ENCODE assay signal across 8 cellular contexts in the genomic region with DNA sequence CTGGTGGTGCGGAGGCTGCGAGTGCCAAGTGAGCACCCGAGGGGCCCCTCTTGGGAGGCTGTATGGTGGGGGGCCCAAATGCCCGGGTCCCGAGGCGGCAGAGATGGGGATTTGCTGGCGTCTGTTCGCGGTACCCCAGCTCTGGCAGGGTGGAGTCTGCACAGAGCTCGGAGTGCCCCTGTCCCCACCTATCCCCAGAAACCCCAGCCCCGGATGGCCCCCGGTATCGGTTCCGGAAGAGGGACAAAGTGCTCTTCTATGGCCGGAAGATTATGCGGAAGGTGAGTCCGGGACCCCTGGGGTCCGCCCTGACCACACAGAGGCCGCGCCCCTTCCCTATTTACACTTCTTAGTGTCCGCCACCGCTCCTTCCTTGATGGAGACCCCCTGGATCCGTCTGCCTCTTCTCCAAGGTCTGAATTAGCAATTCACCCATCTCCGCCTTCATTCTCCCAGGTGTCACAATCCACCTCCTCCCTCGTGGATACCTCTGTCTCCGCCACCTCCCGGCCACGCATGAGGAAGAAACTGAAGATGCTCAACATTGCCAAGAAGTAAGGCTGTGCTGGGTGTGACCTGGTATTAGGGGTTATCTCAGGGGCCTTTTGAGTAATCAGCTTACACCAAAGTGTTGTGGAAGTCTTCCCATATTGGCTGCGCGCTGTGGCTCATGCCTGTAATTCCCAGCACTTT. TPM values are rescaled to one million over a fixed set of nuclear protein-coding genes. Genes with fewer than 3 reads are reported as not detected.
DNase-seq lines count a peak whose midpoint lies in the region; TF ChIP-seq lines count a peak whose summit lies in the region.

No MANE protein-coding gene starts in this region.

- H3K9ac ChIP-seq in adipocyte (ENCODE audit: low read length), result peak overlapping the region; percentile 96

- CTCF ChIA-PET in AG04450 (lab: Charles Lee), result interaction anchor here (0.7 kb wide), 1 partner anchor 182 kb away, joined by 3 read pairs; no protein-coding TSS in a partner anchor
- CTCF ChIA-PET in HEK293 (lab: Yijun Ruan, JAX), result no interaction called here

- H3K4me3 ChIP-seq in AG04450 (ENCODE audit: low read depth, low read length) (peak overlapping the region; percentile 99), HEK293 (ENCODE audit: low read depth, low read length) (peak overlapping the region; percentile 82), adipocyte (ENCODE audit: low read length) (peak overlapping the region; percentile 97), tibial nerve (peak overlapping the region; percentile 64 to 92 (median 82))

- H3K27me3 ChIP-seq in AG04450 (ENCODE audit: control insufficient read depth, insufficient read depth, low read length), result no peaks in the 10 kb centered on the region
- H3K27me3 ChIP-seq in adipocyte (replicated peaks; ENCODE audit: control insufficient read depth, insufficient read depth, low read length), result no peaks in the 10 kb centered on the region
- H3K27me3 ChIP-seq in layer of hippocampus (ENCODE audit: control insufficient read depth, insufficient read depth, low read length), result no peaks in the 10 kb centered on the region
- no peaks in the 10 kb centered on the region for H3K27me3 ChIP-seq in tibial nerve

- no peak for TF ChIP-seq EP300 in tibial nerve (IDR thresholded peaks at IDR 0.05)

- H3K4me1 ChIP-seq in HEK293 (ENCODE audit: control insufficient read depth, insufficient read depth, low read length) (no peaks in the 10 kb centered on the region), adipocyte (ENCODE audit: control insufficient read depth, insufficient read depth, low read length) (peaks cover 10% of the 10 kb centered on the region), tibial nerve (peaks cover 0 to 18% (median 7%) of the 10 kb centered on the region in 4 donors)

- H3K36me3 ChIP-seq in HEK293 (ENCODE audit: control insufficient read depth in 2 of 2, insufficient read depth in 1 of 2, low read length in 2 of 2) (peaks cover 0 to 21% of the 10 kb centered on the region in 2 experiments; a peak in 1 of 3 replicates), adipocyte (ENCODE audit: control insufficient read depth, insufficient read depth, low read length, severe bottlenecking) (peaks cover 23% of the 10 kb centered on the region), tibial nerve (peaks cover 0 to 59% (median 19%) of the 10 kb centered on the region in 3 donors)

- DNase-seq in AG04450 (ENCODE audit: low read depth, low spot score), result no peak
- DNase-seq in adipocyte (ENCODE audit: low read depth), result no peak
- DNase-seq in tibial nerve (ENCODE audit: low spot score in 2 of 2), result no peak
- no peak for DNase-seq in NCI-H524 (lab: John Stamatoyannopoulos, UW)
- DNase-seq in NCI-H1436 (lab: John Stamatoyannopoulos, UW), result no peak
- no peak for DNase-seq in GM19238 (ENCODE audit: insufficient read length, low spot score)

- POLR2A ChIA-PET in AG04450 (lab: Yijun Ruan, JAX) (interaction anchor here (0.6 to 2.4 kb wide), 2 partner anchors 14 to 1552 kb away, joined by 3 to 9 read pairs; a partner anchor contains a TSS), HEK293 (lab: Yijun Ruan, JAX) (interaction anchor here (0.8 to 3.4 kb wide), 4 partner anchors 8 to 32 kb away, joined by 4 to 27 read pairs (median 4); a partner anchor contains a TSS)

- 25 to 26% methylated on average over 19 to 26 of the region's 30 CpGs for WGBS in tibial nerve, 2 donors

- TF ChIP-seq CTCF in AG04450 (IDR thresholded peaks at IDR 0.05; ENCODE audit: low read depth, low read length) (no peak), HEK293 (tag by site-specific recombination; IDR thresholded peaks at IDR 0.05) (no peak), tibial nerve (IDR thresholded peaks at IDR 0.05) (no peak)

- no peak for TF ChIP-seq POLR2A in tibial nerve (IDR thresholded peaks at IDR 0.05)

- H3K9me3 ChIP-seq in AG04450 (ENCODE audit: control insufficient read depth, insufficient read depth, low read length), result peaks cover 12% of the 10 kb centered on the region; the same call in 1 of the 2 replicates
- no peaks in the 10 kb centered on the region for H3K9me3 ChIP-seq in HEK293 (ENCODE audit: control insufficient read depth, insufficient read depth, low read depth, low read length)
- no peaks in the 10 kb centered on the region for H3K9me3 ChIP-seq in adipocyte (ENCODE audit: control insufficient read depth, low read length)
- no peaks in the 10 kb centered on the region for H3K9me3 ChIP-seq in tibial nerve

- H3K27ac ChIP-seq in AG04450 (ENCODE audit: low read depth, low read length) (no peak overlapping the region), HEK293 (ENCODE audit: extremely low read depth, low read depth, low read length) (no peak overlapping the region; the same call in 1 of the 2 replicates), layer of hippocampus (ENCODE audit: low read depth, low read length) (peak overlapping the region; percentile 98), tibial nerve (peak overlapping the region; percentile 80 to 98 (median 92))

TF ChIP-seq in HEK293, 187 proteins besides CTCF, POLR2A, EP300 and RAD21 (continues in another document):
- TF ChIP-seq, protein P1, sequence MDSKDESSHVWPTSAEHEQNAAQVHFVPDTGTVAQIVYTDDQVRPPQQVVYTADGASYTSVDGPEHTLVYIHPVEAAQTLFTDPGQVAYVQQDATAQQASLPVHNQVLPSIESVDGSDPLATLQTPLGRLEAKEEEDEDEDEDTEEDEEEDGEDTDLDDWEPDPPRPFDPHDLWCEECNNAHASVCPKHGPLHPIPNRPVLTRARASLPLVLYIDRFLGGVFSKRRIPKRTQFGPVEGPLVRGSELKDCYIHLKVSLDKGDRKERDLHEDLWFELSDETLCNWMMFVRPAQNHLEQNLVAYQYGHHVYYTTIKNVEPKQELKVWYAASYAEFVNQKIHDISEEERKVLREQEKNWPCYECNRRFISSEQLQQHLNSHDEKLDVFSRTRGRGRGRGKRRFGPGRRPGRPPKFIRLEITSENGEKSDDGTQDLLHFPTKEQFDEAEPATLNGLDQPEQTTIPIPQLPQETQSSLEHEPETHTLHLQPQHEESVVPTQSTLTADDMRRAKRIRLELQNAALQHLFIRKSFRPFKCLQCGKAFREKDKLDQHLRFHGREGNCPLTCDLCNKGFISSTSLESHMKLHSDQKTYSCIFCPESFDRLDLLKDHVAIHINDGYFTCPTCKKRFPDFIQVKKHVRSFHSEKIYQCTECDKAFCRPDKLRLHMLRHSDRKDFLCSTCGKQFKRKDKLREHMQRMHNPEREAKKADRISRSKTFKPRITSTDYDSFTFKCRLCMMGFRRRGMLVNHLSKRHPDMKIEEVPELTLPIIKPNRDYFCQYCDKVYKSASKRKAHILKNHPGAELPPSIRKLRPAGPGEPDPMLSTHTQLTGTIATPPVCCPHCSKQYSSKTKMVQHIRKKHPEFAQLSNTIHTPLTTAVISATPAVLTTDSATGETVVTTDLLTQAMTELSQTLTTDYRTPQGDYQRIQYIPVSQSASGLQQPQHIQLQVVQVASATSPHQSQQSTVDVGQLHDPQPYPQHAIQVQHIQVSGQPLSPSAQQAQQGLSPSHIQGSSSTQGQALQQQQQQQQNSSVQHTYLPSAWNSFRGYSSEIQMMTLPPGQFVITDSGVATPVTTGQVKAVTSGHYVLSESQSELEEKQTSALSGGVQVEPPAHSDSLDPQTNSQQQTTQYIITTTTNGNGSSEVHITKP (tag by site-specific recombination; IDR thresholded peaks at IDR 0.05), result no peak
- no peak for TF ChIP-seq ZNF571 (tag by site-specific recombination; IDR thresholded peaks at IDR 0.05)
- no peak for TF ChIP-seq ZNF416 (tag by site-specific recombination; IDR thresholded peaks at IDR 0.05)
- TF ChIP-seq GLIS1 (tag by site-specific recombination; IDR thresholded peaks at IDR 0.05), result no peak
- TF ChIP-seq ZEB2 (tag by site-specific recombination; IDR thresholded peaks at IDR 0.05), result no peak
- no peak for TF ChIP-seq ZBTB20 (tag by site-specific recombination; IDR thresholded peaks at IDR 0.05)
- no peak for TF ChIP-seq ZNF366 (tag by site-specific recombination; conservative IDR thresholded peaks at IDR 0.05)
- TF ChIP-seq KLF8 (tag by site-specific recombination; IDR thresholded peaks at IDR 0.05), result no peak
- no peak for TF ChIP-seq ZNF354C (tag by site-specific recombination; IDR thresholded peaks at IDR 0.05; ENCODE audit: borderline replicate concordance, low read depth)
- no peak for TF ChIP-seq ZNF837 (tag by site-specific recombination; IDR thresholded peaks at IDR 0.05)
- no peak for TF ChIP-seq ZNF548 (tag by site-specific recombination; IDR thresholded peaks at IDR 0.05)
- TF ChIP-seq, protein P2, sequence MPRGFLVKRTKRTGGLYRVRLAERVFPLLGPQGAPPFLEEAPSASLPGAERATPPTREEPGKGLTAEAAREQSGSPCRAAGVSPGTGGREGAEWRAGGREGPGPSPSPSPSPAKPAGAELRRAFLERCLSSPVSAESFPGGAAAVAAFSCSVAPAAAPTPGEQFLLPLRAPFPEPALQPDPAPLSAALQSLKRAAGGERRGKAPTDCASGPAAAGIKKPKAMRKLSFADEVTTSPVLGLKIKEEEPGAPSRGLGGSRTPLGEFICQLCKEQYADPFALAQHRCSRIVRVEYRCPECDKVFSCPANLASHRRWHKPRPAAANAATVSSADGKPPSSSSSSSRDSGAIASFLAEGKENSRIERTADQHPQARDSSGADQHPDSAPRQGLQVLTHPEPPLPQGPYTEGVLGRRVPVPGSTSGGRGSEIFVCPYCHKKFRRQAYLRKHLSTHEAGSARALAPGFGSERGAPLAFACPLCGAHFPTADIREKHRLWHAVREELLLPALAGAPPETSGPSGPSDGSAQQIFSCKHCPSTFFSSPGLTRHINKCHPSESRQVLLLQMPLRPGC (tag by site-specific recombination; IDR thresholded peaks at IDR 0.05), result no peak
- no peak for TF ChIP-seq ZXDB (tag by site-specific recombination; IDR thresholded peaks at IDR 0.05)
- TF ChIP-seq ZNF23 (tag by site-specific recombination; IDR thresholded peaks at IDR 0.05; ENCODE audit: borderline replicate concordance), result no peak

RNA-seq across cellular contexts. Expression of a gene that starts 0.6 kb away (rescaled TPM):
- 17.0 and 19.8 TPM in 2 replicates for polyA plus RNA-seq in AG04450 (2011; rRNA removed)
- 27.3 and 28.4 TPM in 2 replicates for polyA minus RNA-seq in AG04450 (2011; rRNA and poly(A)+ RNA removed)
- total RNA-seq in tibial nerve, result 100 to 1,000 TPM in 1 of 4 donors, 10 to 100 TPM in 3; 66.3 to 138 (median 68.3) TPM

RNA-seq across cellular contexts. Expression of a gene that starts 13.7 kb away (rescaled TPM):
- 12.8 and 16.0 TPM in 2 replicates for polyA plus RNA-seq in AG04450 (2011; rRNA removed)
- polyA minus RNA-seq in AG04450 (2011; rRNA and poly(A)+ RNA removed), result 10.6 and 20.0 TPM in 2 replicates
- 10 to 100 TPM; 21.3 to 52.2 (median 31.3) TPM for total RNA-seq in tibial nerve

RNA-seq across cellular contexts. Expression of a gene that starts 20.2 kb away (rescaled TPM):
- polyA plus RNA-seq in AG04450 (2011; rRNA removed), result 20.7 and 29.5 TPM in 2 replicates
- 22.2 and 32.3 TPM in 2 replicates for polyA minus RNA-seq in AG04450 (2011; rRNA and poly(A)+ RNA removed)
- total RNA-seq in tibial nerve, result 10 to 100 TPM; 40.0 to 84.0 (median 69.2) TPM

RNA-seq across cellular contexts. Expression of a gene that starts 47.3 kb away (rescaled TPM):
- polyA plus RNA-seq in AG04450 (2011; rRNA removed), result 0.60 and 1.2 TPM in 2 replicates
- 0.28 and 0.43 TPM in 2 replicates for polyA minus RNA-seq in AG04450 (2011; rRNA and poly(A)+ RNA removed)
- total RNA-seq in tibial nerve, result 1 to 10 TPM; 4.4 to 9.2 (median 7.8) TPM

RNA-seq across cellular contexts. Expression of a gene that starts 59.5 kb away (rescaled TPM):
- not detected in 2 replicates for polyA plus RNA-seq in AG04450 (2011; rRNA removed)
- not detected in 2 replicates for polyA minus RNA-seq in AG04450 (2011; rRNA and poly(A)+ RNA removed)
- not detected for total RNA-seq in tibial nerve

Comparison
In these comparisons a context has a peak if more than half of its experiments do, and no peak if none do; other contexts are left out.
1. H3K27ac ChIP-seq: peak in layer of hippocampus (single experiment) and tibial nerve (4 of 4); none in AG04450 (single experiment) and HEK293 (single experiment).
2. Peak in every context shown above with its lines, with median percentiles within 50 percentile points of each other: H3K4me3 ChIP-seq.